In genomic region chr22:17785185-17786184, GRCh38 we compare ENCODE assay signal across 8 cellular contexts. TPM values are rescaled to one million over a fixed set of nuclear protein-coding genes. Genes with fewer than 3 reads are reported as not detected.
DNase-seq lines count a peak whose midpoint lies in the region; ATAC-seq, FAIRE-seq and TF ChIP-seq lines count a peak whose summit lies in the region.

No MANE protein-coding gene starts in this region.

- TF ChIP-seq CTCF in WI38 (IDR thresholded peaks at IDR 0.05; ENCODE audit: low read depth, low read length) (0 out of 2 replicates have a peak, but pooled peaks have one; percentile 41), brain microvascular endothelial cell (IDR thresholded peaks at IDR 0.05; ENCODE audit: low read depth, low read length, missing control alignments) (peak; percentile 71), HepG2 (CRISPR knock-in tag; IDR thresholded peaks at IDR 0.05) (peak; percentile 94)

- peak overlapping the region; percentile 44 for H3K4me2 ChIP-seq in HepG2 (ENCODE audit: low read depth, low read length)

- no peaks in the 10 kb centered on the region for H3K27me3 Mint-ChIP-seq in CD4-positive, alpha-beta memory T cell
- no peaks in the 10 kb centered on the region for H3K27me3 Mint-ChIP-seq in IgD-negative memory B cell

- no peaks in the 10 kb centered on the region for H3K36me3 ChIP-seq in CD4-positive, alpha-beta memory T cell (ENCODE audit: insufficient read depth, low read length)
- H3K36me3 ChIP-seq in brain microvascular endothelial cell (replicated peaks) (no peaks in the 10 kb centered on the region), HepG2 (replicated peaks in 1 of 2; ENCODE audit: control insufficient read depth in 1 of 2, insufficient read depth in 2 of 2, low read length in 2 of 2) (peaks cover under 1 to 6% of the 10 kb centered on the region in 2 experiments; a peak in 1 of 5 replicates)

- H3K4me1 ChIP-seq in CD4-positive, alpha-beta memory T cell (ENCODE audit: insufficient read depth, low read length): peaks cover 26% of the 10 kb centered on the region
- peaks cover 58% of the 10 kb centered on the region for H3K4me1 ChIP-seq in HepG2 (ENCODE audit: insufficient read depth, low read length)

- H3K9me3 Mint-ChIP-seq in CD4-positive, alpha-beta memory T cell: no peaks in the 10 kb centered on the region
- no peaks in the 10 kb centered on the region for H3K9me3 Mint-ChIP-seq in IgD-negative memory B cell

- H3K9ac ChIP-seq in HepG2 (ENCODE audit: insufficient read depth, low read depth, low read length): no peak overlapping the region

- no peaks in the 10 kb centered on the region for H3K27me3 ChIP-seq in CD4-positive, alpha-beta memory T cell (ENCODE audit: insufficient read depth, low read length)
- H3K27me3 ChIP-seq in brain microvascular endothelial cell (replicated peaks): no peaks in the 10 kb centered on the region
- no peaks in the 10 kb centered on the region for H3K27me3 ChIP-seq in HepG2 (ENCODE audit: control insufficient read depth in 1 of 2, insufficient read depth in 2 of 2, low read length in 2 of 2)

- FAIRE-seq in HepG2 (lab: Jason Lieb, UNC): peak; percentile 32

- 56% methylated on average over 14 of the region's 37 CpGs for WGBS in HepG2 (ENCODE audit: low lambda C conversion rate)

- peak; percentile 63 for ATAC-seq in HepG2

- in situ Hi-C loops in brain microvascular endothelial cell (cut with HindIII; ENCODE audit: low pct_ligation_motif_present, low sequenced_read_pairs): no loop called here
- in situ Hi-C loops in HepG2 (cut with HindIII; ENCODE audit: extremely low pct_ligation_motif_present, low pct_unique_long_range_greater_than_20kb): no loop called here

- TF ChIP-seq POLR2A in HepG2 (IDR thresholded peaks at IDR 0.05; ENCODE audit: insufficient read depth in 1 of 2, low read depth in 2 of 2, low read length in 2 of 2): no peak

- H3K4me3 Mint-ChIP-seq in CD4-positive, alpha-beta memory T cell: no peak overlapping the region
- H3K4me3 Mint-ChIP-seq in IgD-negative memory B cell: peak overlapping the region in 2 of 4 donors; percentile 29 to 55

- no peak overlapping the region for H3K27ac ChIP-seq in CD4-positive, alpha-beta memory T cell (ENCODE audit: low read depth, low read length)
- no peak overlapping the region for H3K27ac ChIP-seq in brain microvascular endothelial cell
- H3K27ac ChIP-seq in HepG2 (ENCODE audit: extremely low read length, insufficient read depth, low read length): no peak overlapping the region

- H3K9me3 ChIP-seq in CD4-positive, alpha-beta memory T cell (ENCODE audit: control insufficient read depth in 1 of 2, low read length in 2 of 2): no peaks in the 10 kb centered on the region
- H3K9me3 ChIP-seq in HepG2 (ENCODE audit: low read length): no peaks in the 10 kb centered on the region

- peaks cover 7 to 27% (median 12%) of the 10 kb centered on the region in 4 donors for H3K4me1 Mint-ChIP-seq in CD4-positive, alpha-beta memory T cell
- peaks cover 4 to 9% (median 6%) of the 10 kb centered on the region in 3 donors for H3K4me1 Mint-ChIP-seq in IgD-negative memory B cell

- intact Hi-C loops in CD4-positive, alpha-beta memory T cell (cut with micrococcal nuclease): loop anchor here (1.0 kb wide), 2 partner anchors 31 to 43 kb away; no protein-coding TSS in a partner anchor
- intact Hi-C loops in HepG2 (cut with micrococcal nuclease; ENCODE audit: unreplicated experiment): loop anchor here (1.0 to 2.0 kb wide), 3 partner anchors 25 to 227 kb away; no protein-coding TSS in a partner anchor

- TF ChIP-seq EP300 in HepG2 (IDR thresholded peaks at IDR 0.05; ENCODE audit: low read depth in 2 of 2, low read length in 2 of 2) (no peak), HepG2 (CRISPR knock-in tag; IDR thresholded peaks at IDR 0.05; ENCODE audit: borderline replicate concordance) (no peak)

- H3K27ac Mint-ChIP-seq in CD4-positive, alpha-beta memory T cell: peak overlapping the region in 2 of 7 donors; percentile 43 to 55
- H3K27ac Mint-ChIP-seq in IgD-negative memory B cell: peak overlapping the region; percentile 31 to 75 (median 71)

- H3K79me2 ChIP-seq in HepG2 (ENCODE audit: insufficient read depth, low read length): no peaks in the 10 kb centered on the region

- CTCF ChIA-PET in CD4-positive, alpha-beta memory T cell (lab: Charles Lee; ENCODE audit: partially characterized antibody): interaction anchor here (0.7 to 9.8 kb wide), 18 partner anchors 9 to 1372 kb away, joined by 3 to 240 read pairs (median 8); partner anchors contain the start of genes BID and USP18
- CTCF ChIA-PET in HepG2 (lab: Yijun Ruan, JAX; ENCODE audit: low intra/inter-chr PET ratio, low total read pairs): interaction anchor here (1.3 to 2.9 kb wide), 2 partner anchors 31 to 43 kb away, joined by 9 to 24 read pairs; no protein-coding TSS in a partner anchor

- no peak overlapping the region for H3K4me3 ChIP-seq in CD4-positive, alpha-beta memory T cell (ENCODE audit: low read length in 2 of 2)
- H3K4me3 ChIP-seq in WI38 (ENCODE audit: low read depth, low read length): no peak overlapping the region
- H3K4me3 ChIP-seq in brain microvascular endothelial cell (ENCODE audit: low read depth, low read length): no peak overlapping the region
- peak overlapping the region in 1 of 3 experiments; percentile 30; a peak in 1 of 6 replicates for H3K4me3 ChIP-seq in HepG2 (replicated peaks in 1 of 3; ENCODE audit: insufficient read depth in 1 of 3, low read depth in 2 of 3, low read length in 3 of 3)

- no peak overlapping the region for H2AFZ ChIP-seq in HepG2 (ENCODE audit: low read length)

- BruUV-seq in HepG2 (replicated peaks; lab: Mats Ljungman, UMichigan): no TSS peak

- H3K36me3 Mint-ChIP-seq in CD4-positive, alpha-beta memory T cell: peaks cover 0 to 4% of the 10 kb centered on the region in 2 donors
- no peaks in the 10 kb centered on the region for H3K36me3 Mint-ChIP-seq in IgD-negative memory B cell

- H4K20me1 ChIP-seq in HepG2 (ENCODE audit: insufficient read depth, low read length): no peaks in the 10 kb centered on the region

- peak; percentile 84; the same call in 1 of the 2 replicates for TF ChIP-seq RAD21 in HepG2 (CRISPR knock-in tag; IDR thresholded peaks at IDR 0.05)

- peak; percentile 56 to 66 (median 65) for DNase-seq in CD4-positive, alpha-beta memory T cell
- DNase-seq in brain microvascular endothelial cell (no peak), HepG2 (ENCODE audit: low spot score) (peak; percentile 72), GM19238 (ENCODE audit: insufficient read length, low spot score) (no peak), ecto neural progenitor cell (ENCODE audit: low spot score) (no peak)
- DNase-seq in stimulated activated CD8-positive, alpha-beta memory T cell treated with anti-CD3 and anti-CD28 coated beads, Interleukin-7, amount 100 ng/mL, for 1 hour (ENCODE audit: low read depth in 2 of 2): peak; percentile 19 to 51

- POLR2A ChIA-PET in CD4-positive, alpha-beta memory T cell (lab: Charles Lee; ENCODE audit: partially characterized antibody): interaction anchor here (0.6 to 3.7 kb wide), 6 partner anchors 9 to 44 kb away, joined by 3 to 19 read pairs (median 10); partner anchors contain the start of gene BID
- POLR2A ChIA-PET in HepG2 (lab: Yijun Ruan, JAX): interaction anchor here (0.5 to 3.1 kb wide), 6 partner anchors 8 to 43 kb away, joined by 3 to 24 read pairs (median 11); partner anchors contain the start of gene BID

TF ChIP-seq in HepG2, 621 proteins besides CTCF, POLR2A, EP300 and RAD21 (continues in another document):
- peak; percentile 45; the same call in 1 of the 2 replicates for TF ChIP-seq SALL1 (CRISPR knock-in tag; IDR thresholded peaks at IDR 0.05)
- peak; percentile 44 for TF ChIP-seq XRCC5 (optimal IDR thresholded peaks at IDR 0.05; ENCODE audit: low read length)
- TF ChIP-seq, protein P1, sequence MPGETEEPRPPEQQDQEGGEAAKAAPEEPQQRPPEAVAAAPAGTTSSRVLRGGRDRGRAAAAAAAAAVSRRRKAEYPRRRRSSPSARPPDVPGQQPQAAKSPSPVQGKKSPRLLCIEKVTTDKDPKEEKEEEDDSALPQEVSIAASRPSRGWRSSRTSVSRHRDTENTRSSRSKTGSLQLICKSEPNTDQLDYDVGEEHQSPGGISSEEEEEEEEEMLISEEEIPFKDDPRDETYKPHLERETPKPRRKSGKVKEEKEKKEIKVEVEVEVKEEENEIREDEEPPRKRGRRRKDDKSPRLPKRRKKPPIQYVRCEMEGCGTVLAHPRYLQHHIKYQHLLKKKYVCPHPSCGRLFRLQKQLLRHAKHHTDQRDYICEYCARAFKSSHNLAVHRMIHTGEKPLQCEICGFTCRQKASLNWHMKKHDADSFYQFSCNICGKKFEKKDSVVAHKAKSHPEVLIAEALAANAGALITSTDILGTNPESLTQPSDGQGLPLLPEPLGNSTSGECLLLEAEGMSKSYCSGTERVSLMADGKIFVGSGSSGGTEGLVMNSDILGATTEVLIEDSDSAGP (CRISPR knock-in tag; IDR thresholded peaks at IDR 0.05; ENCODE audit: borderline replicate concordance): peak; percentile 48; the same call in 1 of the 2 replicates
- TF ChIP-seq ZBTB38 (CRISPR knock-in tag; IDR thresholded peaks at IDR 0.05): peak; percentile 64; the same call in 1 of the 2 replicates

RNA-seq across cellular contexts. Expression of gene BID, which starts 11.2 kb away (rescaled TPM):
- total RNA-seq in CD4-positive, alpha-beta memory T cell: 10 to 100 TPM; 22.0 to 23.1 TPM
- 100 to 1,000 TPM in 1 of 2 donors, 10 to 100 TPM in 1; 72.3 to 104 TPM for polyA plus RNA-seq in CD4-positive, alpha-beta memory T cell
- polyA plus RNA-seq in IgD-negative memory B cell (40.9 TPM), HepG2 (2011; rRNA removed) (35.3 and 44.7 TPM in 2 replicates)
- 47.6 and 51.7 TPM in 2 replicates for total RNA-seq in HepG2 (2016; rRNA removed; fragmentation: Illumina TruSeq; extraction: Trizol)
- total RNA-seq in HepG2 (2016; cell fraction: cytosol; rRNA removed; fragmentation: Illumina TruSeq; extraction: Trizol; ENCODE audit: low read depth): 16.5 and 25.0 TPM in 2 replicates
- total RNA-seq in HepG2 (2016; cell fraction: insoluble cytoplasmic fraction; rRNA removed; fragmentation: Illumina TruSeq; extraction: Trizol): 48.2 and 51.2 TPM in 2 replicates
- total RNA-seq in HepG2 (2016; cell fraction: membrane; rRNA removed; fragmentation: Illumina TruSeq; extraction: Trizol): 24.9 and 33.2 TPM in 2 replicates
- 27.0 and 29.0 TPM in 2 replicates for total RNA-seq in HepG2 (2016; cell fraction: nucleus; rRNA removed; fragmentation: Illumina TruSeq; extraction: Trizol)
- polyA plus RNA-seq in HepG2 (2011; cell fraction: cytosol; rRNA removed): 51.3 and 78.1 TPM in 2 replicates
- 37.6 and 38.4 TPM in 2 replicates for polyA plus RNA-seq in HepG2 (2011; cell fraction: nucleus; rRNA removed)
- polyA plus RNA-seq in HepG2 (2012): 16.2 and 31.9 TPM in 2 replicates
- 22.8 and 28.7 TPM in 2 replicates for polyA plus RNA-seq in HepG2 (2016; cell fraction: cytosol; fragmentation: Illumina TruSeq; extraction: Trizol; ENCODE audit: low read depth)
- polyA plus RNA-seq in HepG2 (2016; cell fraction: insoluble cytoplasmic fraction; fragmentation: Illumina TruSeq; extraction: Trizol; ENCODE audit: low read depth): 39.0 and 42.7 TPM in 2 replicates
- 26.7 and 27.3 TPM in 2 replicates for polyA plus RNA-seq in HepG2 (2016; cell fraction: membrane; fragmentation: Illumina TruSeq; extraction: Trizol; ENCODE audit: low read depth)
- polyA plus RNA-seq in HepG2 (2016; cell fraction: nucleus; fragmentation: Illumina TruSeq; extraction: Trizol; ENCODE audit: insufficient read depth, low read depth): 47.0 TPM in 2 replicates
- polyA minus RNA-seq in HepG2 (2011; rRNA and poly(A)+ RNA removed; ENCODE audit: low replicate concordance): 35.1 and 45.0 TPM in 2 replicates
- polyA minus RNA-seq in HepG2 (2011; cell fraction: cytosol; rRNA and poly(A)+ RNA removed): 15.2 and 16.8 TPM in 2 replicates
- 4.4 and 8.2 TPM in 2 replicates for polyA minus RNA-seq in HepG2 (2011; cell fraction: nucleus; rRNA and poly(A)+ RNA removed)

Comparison
In these comparisons a context has a peak if more than half of its experiments do, and no peak if none do; other contexts are left out.
1. DNase-seq: peak in CD4-positive, alpha-beta memory T cell (5 of 5), HepG2 (single experiment) and stimulated activated CD8-positive, alpha-beta memory T cell treated with anti-CD3 and anti-CD28 coated beads, Interleukin-7, amount 100 ng/mL, for 1 hour (2 of 2); none in brain microvascular endothelial cell (single experiment), GM19238 (single experiment) and ecto neural progenitor cell (single experiment).
2. CTCF ChIP-seq: peak in every context shown above with its lines; median percentile 94 in HepG2; 71 in brain microvascular endothelial cell; 41 in WI38.